In the genomic region with DNA sequence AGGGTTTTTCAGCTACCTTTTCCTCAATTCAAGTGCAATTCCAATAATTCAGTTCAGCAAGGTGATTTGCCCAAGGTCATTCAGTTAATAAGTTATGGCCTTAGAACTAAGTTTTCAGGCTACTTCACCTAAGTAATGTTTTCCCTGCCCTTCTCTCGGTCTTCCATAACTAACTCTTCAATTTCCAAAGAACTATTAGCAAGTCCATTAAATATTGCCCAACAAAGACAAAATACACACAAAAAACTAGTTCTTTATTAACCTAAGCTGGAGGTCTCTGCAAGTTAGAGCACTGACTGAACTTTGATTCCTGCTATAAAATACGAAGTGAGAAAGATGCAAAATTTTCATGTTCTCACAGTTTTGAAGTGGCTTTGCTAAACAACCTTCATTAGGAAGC, we compare ENCODE assay signal across 25 cellular contexts. TPM values are rescaled to one million over a fixed set of nuclear protein-coding genes. Genes with fewer than 3 reads are reported as not detected.
"Had no signal": no experiment of that assay in that cellular context is flagged by ENCODE, and none has a peak within 500 bp of the region (broad histone marks: within the 10 kb centered on the region; RNA-seq: fewer than 3 reads in every experiment).

No MANE protein-coding gene starts in this region.

- DNase-seq: colonic mucosa; effector memory CD4-positive, alpha-beta T cell; esophagus squamous epithelium; foreskin melanocyte; left cardiac atrium; left ventricle myocardium superior; natural killer cell; right cardiac atrium; stimulated activated CD4-positive, alpha-beta T cell treated with anti-CD3 and anti-CD28 coated beads, Interleukin-15, amount 100 ng/mL, for 24 hours; stimulated activated CD4-positive, alpha-beta T cell treated with anti-CD3 and anti-CD28 coated beads, Interleukin-2, amount 100 ng/mL, for 48 hours; stimulated activated naive CD4-positive, alpha-beta T cell; stimulated activated naive CD8-positive, alpha-beta T cell treated with anti-CD3 and anti-CD28 coated beads, Interleukin-15, amount 100 ng/mL, for 72 hours; transverse colon had no signal

- H3K9me3 ChIP-seq: colonic mucosa, neutrophil, prostate gland, suprapubic skin, transverse colon had no signal

- H3K36me3 ChIP-seq: colonic mucosa, esophagus squamous epithelium, neutrophil, prostate gland, suprapubic skin, transverse colon, vagina had no signal

- H3K27ac ChIP-seq: colonic mucosa, esophagus squamous epithelium, prostate gland, skin epidermis, suprapubic skin, transverse colon, vagina had no signal

- H3K4me1 ChIP-seq: colonic mucosa, prostate gland, suprapubic skin, transverse colon, vagina had no signal

- H3K4me3 ChIP-seq: colonic mucosa, esophagus squamous epithelium, lung, prostate gland, skin epidermis, suprapubic skin, transverse colon, vagina had no signal

- ATAC-seq: left cardiac atrium; left ventricle myocardium superior; natural killer cell; right cardiac atrium; stimulated activated naive CD8-positive, alpha-beta T cell treated with anti-CD3 and anti-CD28 coated beads, Interleukin-15, amount 100 ng/mL, for 72 hours had no signal

- FAIRE-seq: endothelial cell of umbilical vein had no signal

- H3K27me3 ChIP-seq: colonic mucosa, esophagus squamous epithelium, neutrophil, suprapubic skin, transverse colon, vagina had no signal

RNA-seq across cellular contexts. Expression of gene TASL, which starts 48.8 kb away (rescaled TPM):
- total RNA-seq: chondrocyte, endothelial cell of umbilical vein, epithelial cell of proximal tubule, kidney epithelial cell, neural crest cell, osteoblast had no signal
- polyA plus RNA-seq: endothelial cell of umbilical vein had no signal
